ENCODE assay signal across 19 cellular contexts in genomic region chr5:114581136-114581535, GRCh38.
DNase-seq lines count a peak whose midpoint lies in the region; ATAC-seq and TF ChIP-seq lines count a peak whose summit lies in the region.
"Had no signal": no experiment of that assay in that cellular context is flagged by ENCODE, and none has a peak within 500 bp of the region (broad histone marks: within the 10 kb centered on the region; RNA-seq: fewer than 3 reads in every experiment).

No MANE protein-coding gene starts in this region.

- H3K4me1 Mint-ChIP-seq in WTC11: peaks cover 12% of the 10 kb centered on the region
- H3K4me1 Mint-ChIP-seq: IgD-negative memory B cell had no signal

- POLR2A ChIA-PET in WTC11 (lab: Charles Lee): no interaction called here

- H3K9me3 ChIP-seq in left lung: peaks cover 0 to 15% of the 10 kb centered on the region in 2 donors
- H3K9me3 ChIP-seq: A549 had no signal

- H3K27ac Mint-ChIP-seq in WTC11: no peak overlapping the region
- H3K27ac Mint-ChIP-seq: CD4-positive, alpha-beta T cell; IgD-negative memory B cell had no signal

- peaks cover 4% of the 10 kb centered on the region; the same call in 1 of the 2 replicates for H3K36me3 Mint-ChIP-seq in WTC11
- H3K36me3 Mint-ChIP-seq: IgD-negative memory B cell had no signal

- no peaks in the 10 kb centered on the region for H3K36me3 ChIP-seq in left lung

- intact Hi-C loops in left lung (cut with DNase I): no loop called here

- DNase-seq in COLO829 (ENCODE audit: low spot score) (peak; percentile 61), WTC11 (ENCODE audit: low spot score) (no peak), iPS DF 19.7 (ENCODE audit: low read depth, low spot score) (peak; percentile 40), left lung (no peak), NCI-H446 treated with DMSO at 0.1 percent for 48 hours (lab: John Stamatoyannopoulos, UW) (no peak), NOMO-1 (lab: John Stamatoyannopoulos, UW; ENCODE audit: unreplicated experiment in 2 of 2) (no peak)
- DNase-seq: AML-193; CD4-positive, alpha-beta T cell; DMS153; DMS79; GDM1; HCEC 1CT had no signal

- no peaks in the 10 kb centered on the region for H3K27me3 ChIP-seq in left lung

- TF ChIP-seq CTCF in WTC11 (IDR thresholded peaks at IDR 0.05): no peak
- TF ChIP-seq CTCF in left lung (IDR thresholded peaks at IDR 0.05): no peak

- peak; percentile 73 for ATAC-seq in WTC11
- peak; percentile 82 for ATAC-seq in left lung
- no peak for ATAC-seq in HG03442 (IDR thresholded peaks at IDR 0.05; ENCODE audit: unreplicated experiment)
- no peak for ATAC-seq in HG02852 (IDR thresholded peaks at IDR 0.05; ENCODE audit: unreplicated experiment)
- ATAC-seq: A549, HepG2 had no signal

- no peak overlapping the region for H3K27ac ChIP-seq in left lung
- H3K27ac ChIP-seq: 22Rv1, A549, C4-2B had no signal

- H3K4me1 ChIP-seq in left lung: no peaks in the 10 kb centered on the region
- H3K4me1 ChIP-seq: A549 had no signal

- peaks cover 20% of the 10 kb centered on the region for H3K9me3 Mint-ChIP-seq in WTC11

- no peaks in the 10 kb centered on the region for H3K27me3 Mint-ChIP-seq in WTC11 (ENCODE audit: low read depth)
- H3K27me3 Mint-ChIP-seq: CD4-positive, alpha-beta T cell; IgD-negative memory B cell had no signal

- no peak overlapping the region for H3K4me3 Mint-ChIP-seq in WTC11
- H3K4me3 Mint-ChIP-seq: CD4-positive, alpha-beta T cell; IgD-negative memory B cell had no signal

- no peak overlapping the region for H3K4me3 ChIP-seq in left lung
- H3K4me3 ChIP-seq: A549 had no signal

- CTCF ChIA-PET in WTC11 (lab: Charles Lee): no interaction called here

TF ChIP-seq in WTC11, 78 proteins besides CTCF, POLR2A, EP300 and RAD21:
- TF ChIP-seq RORB (CRISPR knock-in tag; IDR thresholded peaks at IDR 0.05) (no peak), USF1 (CRISPR knock-in tag; IDR thresholded peaks at IDR 0.05) (no peak), USF2 (CRISPR knock-in tag; IDR thresholded peaks at IDR 0.05) (no peak), ZNF425 (CRISPR knock-in tag; conservative IDR thresholded peaks at IDR 0.05) (no peak), KAT7 (CRISPR knock-in tag; IDR thresholded peaks at IDR 0.05; ENCODE audit: borderline replicate concordance) (no peak), ZNF671 (CRISPR knock-in tag; IDR thresholded peaks at IDR 0.05) (no peak), E2F5 (CRISPR knock-in tag; IDR thresholded peaks at IDR 0.05) (no peak), ATF1 (CRISPR knock-in tag; IDR thresholded peaks at IDR 0.05) (no peak), FOXK1 (CRISPR knock-in tag; IDR thresholded peaks at IDR 0.05) (no peak), ESRRA (CRISPR knock-in tag; IDR thresholded peaks at IDR 0.05; ENCODE audit: borderline replicate concordance) (no peak), TEAD4 (CRISPR knock-in tag; IDR thresholded peaks at IDR 0.05) (no peak)

Comparison
In these comparisons a context has a peak if more than half of its experiments do, and no peak if none do; other contexts are left out.
1. DNase-seq: peak in COLO829 (single experiment) and iPS DF 19.7 (single experiment); none in WTC11 (single experiment), left lung (0 of 2), NCI-H446 treated with DMSO at 0.1 percent for 48 hours (single experiment) and NOMO-1 (0 of 2).
2. ATAC-seq: peak in WTC11 (single experiment) and left lung (single experiment); none in HG03442 (single experiment) and HG02852 (single experiment).